1 cellular context compared by ENCODE assay signal in the genomic region with DNA sequence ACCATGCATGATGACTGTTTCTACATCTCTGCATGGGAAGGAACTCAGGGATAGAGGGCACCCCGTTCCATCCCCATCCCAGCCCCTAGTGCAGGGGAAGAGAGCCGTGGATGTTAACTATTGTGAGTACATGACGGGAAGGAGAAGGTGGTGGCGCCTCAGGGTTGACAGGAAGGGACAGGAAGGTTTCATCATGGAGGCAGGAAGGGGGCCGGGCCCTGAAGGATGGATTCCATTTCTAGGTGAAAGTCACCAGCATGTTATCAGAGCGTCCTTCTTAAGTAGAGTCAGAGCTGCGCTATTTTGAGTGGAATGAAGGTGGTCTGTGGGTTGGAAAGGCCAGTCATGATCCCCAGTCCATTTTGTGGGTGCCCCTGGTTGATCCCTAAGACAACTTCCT.
A peak's percentile ranks its signal among the peaks of the same experiment; 100 is the strongest.
TF ChIP-seq lines count a peak whose summit lies in the region.

No MANE protein-coding gene starts in this region.

TF ChIP-seq in K562, 482 proteins besides CTCF, POLR2A, EP300 and RAD21:
- TF ChIP-seq GABPA (tag; conservative IDR thresholded peaks at IDR 0.05; ENCODE audit: low read depth), result peak; percentile 57
- no peak for TF ChIP-seq ESRRB (CRISPR knock-in tag; IDR thresholded peaks at IDR 0.05; ENCODE audit: borderline replicate concordance)
- TF ChIP-seq SMAD3 (CRISPR knock-in tag; conservative IDR thresholded peaks at IDR 0.05), result no peak
